In the genomic region with DNA sequence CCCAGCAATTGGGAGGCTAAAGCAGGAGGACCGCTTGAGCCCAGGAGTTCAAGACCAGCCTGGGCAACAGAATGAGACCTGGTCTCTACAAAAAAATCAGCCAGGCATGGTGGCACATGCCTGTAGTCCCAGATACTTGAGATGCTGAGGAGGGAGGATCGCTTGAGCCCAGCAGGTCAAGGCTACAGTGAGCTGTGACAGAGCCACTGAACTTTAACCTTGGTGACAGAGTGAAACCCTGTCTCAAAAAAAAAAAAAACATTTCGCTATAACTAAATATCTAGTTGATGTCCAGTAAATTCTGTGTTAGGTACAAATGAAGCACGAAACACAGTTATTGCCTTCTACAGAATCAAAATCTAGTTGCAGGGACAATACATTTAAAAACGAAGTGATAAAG, we compare ENCODE assay signal across 1 cellular context.
TF ChIP-seq lines count a peak whose summit lies in the region.

No MANE protein-coding gene starts in this region.

TF ChIP-seq in GM23338, 12 proteins besides CTCF, POLR2A, EP300 and RAD21 (continued from another document):
- TF ChIP-seq, protein P1, sequence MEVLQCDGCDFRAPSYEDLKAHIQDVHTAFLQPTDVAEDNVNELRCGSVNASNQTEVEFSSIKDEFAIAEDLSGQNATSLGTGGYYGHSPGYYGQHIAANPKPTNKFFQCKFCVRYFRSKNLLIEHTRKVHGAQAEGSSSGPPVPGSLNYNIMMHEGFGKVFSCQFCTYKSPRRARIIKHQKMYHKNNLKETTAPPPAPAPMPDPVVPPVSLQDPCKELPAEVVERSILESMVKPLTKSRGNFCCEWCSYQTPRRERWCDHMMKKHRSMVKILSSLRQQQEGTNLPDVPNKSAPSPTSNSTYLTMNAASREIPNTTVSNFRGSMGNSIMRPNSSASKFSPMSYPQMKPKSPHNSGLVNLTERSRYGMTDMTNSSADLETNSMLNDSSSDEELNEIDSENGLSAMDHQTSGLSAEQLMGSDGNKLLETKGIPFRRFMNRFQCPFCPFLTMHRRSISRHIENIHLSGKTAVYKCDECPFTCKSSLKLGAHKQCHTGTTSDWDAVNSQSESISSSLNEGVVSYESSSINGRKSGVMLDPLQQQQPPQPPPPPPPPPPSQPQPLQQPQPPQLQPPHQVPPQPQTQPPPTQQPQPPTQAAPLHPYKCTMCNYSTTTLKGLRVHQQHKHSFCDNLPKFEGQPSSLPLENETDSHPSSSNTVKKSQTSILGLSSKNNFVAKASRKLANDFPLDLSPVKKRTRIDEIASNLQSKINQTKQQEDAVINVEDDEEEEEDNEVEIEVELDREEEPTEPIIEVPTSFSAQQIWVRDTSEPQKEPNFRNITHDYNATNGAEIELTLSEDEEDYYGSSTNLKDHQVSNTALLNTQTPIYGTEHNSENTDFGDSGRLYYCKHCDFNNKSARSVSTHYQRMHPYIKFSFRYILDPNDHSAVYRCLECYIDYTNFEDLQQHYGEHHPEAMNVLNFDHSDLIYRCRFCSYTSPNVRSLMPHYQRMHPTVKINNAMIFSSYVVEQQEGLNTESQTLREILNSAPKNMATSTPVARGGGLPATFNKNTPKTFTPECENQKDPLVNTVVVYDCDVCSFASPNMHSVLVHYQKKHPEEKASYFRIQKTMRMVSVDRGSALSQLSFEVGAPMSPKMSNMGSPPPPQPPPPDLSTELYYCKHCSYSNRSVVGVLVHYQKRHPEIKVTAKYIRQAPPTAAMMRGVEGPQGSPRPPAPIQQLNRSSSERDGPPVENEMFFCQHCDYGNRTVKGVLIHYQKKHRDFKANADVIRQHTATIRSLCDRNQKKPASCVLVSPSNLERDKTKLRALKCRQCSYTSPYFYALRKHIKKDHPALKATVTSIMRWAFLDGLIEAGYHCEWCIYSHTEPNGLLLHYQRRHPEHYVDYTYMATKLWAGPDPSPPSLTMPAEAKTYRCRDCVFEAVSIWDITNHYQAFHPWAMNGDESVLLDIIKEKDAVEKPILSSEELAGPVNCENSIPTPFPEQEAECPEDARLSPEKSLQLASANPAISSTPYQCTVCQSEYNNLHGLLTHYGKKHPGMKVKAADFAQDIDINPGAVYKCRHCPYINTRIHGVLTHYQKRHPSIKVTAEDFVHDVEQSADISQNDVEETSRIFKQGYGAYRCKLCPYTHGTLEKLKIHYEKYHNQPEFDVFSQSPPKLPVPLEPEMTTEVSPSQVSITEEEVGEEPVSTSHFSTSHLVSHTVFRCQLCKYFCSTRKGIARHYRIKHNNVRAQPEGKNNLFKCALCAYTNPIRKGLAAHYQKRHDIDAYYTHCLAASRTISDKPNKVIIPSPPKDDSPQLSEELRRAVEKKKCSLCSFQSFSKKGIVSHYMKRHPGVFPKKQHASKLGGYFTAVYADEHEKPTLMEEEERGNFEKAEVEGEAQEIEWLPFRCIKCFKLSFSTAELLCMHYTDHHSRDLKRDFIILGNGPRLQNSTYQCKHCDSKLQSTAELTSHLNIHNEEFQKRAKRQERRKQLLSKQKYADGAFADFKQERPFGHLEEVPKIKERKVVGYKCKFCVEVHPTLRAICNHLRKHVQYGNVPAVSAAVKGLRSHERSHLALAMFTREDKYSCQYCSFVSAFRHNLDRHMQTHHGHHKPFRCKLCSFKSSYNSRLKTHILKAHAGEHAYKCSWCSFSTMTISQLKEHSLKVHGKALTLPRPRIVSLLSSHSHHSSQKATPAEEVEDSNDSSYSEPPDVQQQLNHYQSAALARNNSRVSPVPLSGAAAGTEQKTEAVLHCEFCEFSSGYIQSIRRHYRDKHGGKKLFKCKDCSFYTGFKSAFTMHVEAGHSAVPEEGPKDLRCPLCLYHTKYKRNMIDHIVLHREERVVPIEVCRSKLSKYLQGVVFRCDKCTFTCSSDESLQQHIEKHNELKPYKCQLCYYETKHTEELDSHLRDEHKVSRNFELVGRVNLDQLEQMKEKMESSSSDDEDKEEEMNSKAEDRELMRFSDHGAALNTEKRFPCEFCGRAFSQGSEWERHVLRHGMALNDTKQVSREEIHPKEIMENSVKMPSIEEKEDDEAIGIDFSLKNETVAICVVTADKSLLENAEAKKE (CRISPR knock-in tag; IDR thresholded peaks at IDR 0.05), result no peak
- TF ChIP-seq STAT1 (IDR thresholded peaks at IDR 0.05; ENCODE audit: unreplicated experiment), result no peak
- no peak for TF ChIP-seq JUNB (IDR thresholded peaks at IDR 0.05; ENCODE audit: unreplicated experiment)
TF ChIP-seq in GM23338: peak in this region for 0.
